ENCODE assay signal across 10 cellular contexts in the genomic region with DNA sequence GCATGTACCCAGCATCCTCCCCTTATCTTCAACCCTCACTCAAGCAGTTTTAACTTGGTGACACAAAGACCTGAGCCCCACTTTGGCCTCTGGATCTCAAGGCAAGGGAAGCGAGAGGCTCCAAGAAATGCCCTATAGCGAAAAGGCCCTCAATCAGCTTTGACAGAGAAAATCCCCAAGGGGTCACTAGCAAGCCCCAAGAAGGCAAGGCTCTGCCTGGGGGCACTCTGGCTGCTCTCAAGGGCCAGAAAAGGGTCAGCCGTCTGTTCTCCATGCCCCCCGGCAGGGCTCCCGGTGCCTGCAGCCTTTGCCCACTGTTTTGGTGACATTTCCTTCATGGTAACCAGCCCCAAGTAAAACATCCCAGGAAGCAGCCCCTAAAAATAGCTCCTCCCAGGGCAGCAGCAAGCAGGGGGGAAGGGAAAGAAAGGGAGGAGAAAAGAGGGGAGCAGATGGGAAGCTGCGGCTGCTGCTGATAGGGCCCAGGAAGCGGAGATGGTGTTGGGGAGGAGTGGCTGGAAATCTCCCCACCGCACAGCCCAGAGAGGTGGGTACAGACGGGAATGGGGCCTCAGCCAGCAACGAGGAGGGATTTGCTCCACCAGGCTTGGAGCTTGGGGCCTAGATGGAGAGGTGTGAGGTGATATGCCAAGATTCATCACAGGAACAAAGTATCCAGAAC. TPM values are rescaled to one million over a fixed set of nuclear protein-coding genes. Genes with fewer than 3 reads are reported as not detected.
DNase-seq lines count a peak whose midpoint lies in the region; ATAC-seq and TF ChIP-seq lines count a peak whose summit lies in the region.
"Had no signal": no experiment of that assay in that cellular context is flagged by ENCODE, and none has a peak within 500 bp of the region (broad histone marks: within the 10 kb centered on the region; RNA-seq: fewer than 3 reads in every experiment).

No MANE protein-coding gene starts in this region.

- H3K4me1 ChIP-seq in BLaER1: peaks cover 60% of the 10 kb centered on the region
- H3K4me1 ChIP-seq in Loucy (ENCODE audit: insufficient read depth, low read length, poor library complexity, severe bottlenecking): peaks cover 98% of the 10 kb centered on the region
- H3K4me1 ChIP-seq in colonic mucosa: peaks cover 16% of the 10 kb centered on the region

- H3K27ac Mint-ChIP-seq in natural killer cell: peak overlapping the region; percentile 88 to 96

- intact Hi-C loops in colonic mucosa (cut with DNase I): no loop called here
- intact Hi-C loops in natural killer cell (cut with micrococcal nuclease): no loop called here

- H3K9me2 ChIP-seq in Loucy (replicated peaks; ENCODE audit: low read depth, low read length): no peaks in the 10 kb centered on the region

- in situ Hi-C loops in GM13976 (cut with MboI; ENCODE audit: low sequenced_read_pairs, unreplicated experiment): no loop called here

- H3K9ac ChIP-seq in BLaER1 (peak overlapping the region; percentile 67), Loucy (ENCODE audit: low read depth, low read length, poor library complexity, severe bottlenecking) (peak overlapping the region; percentile 81), colonic mucosa (ENCODE audit: low read depth in 2 of 2, low read length in 2 of 2) (peak overlapping the region in 1 of 2 donors; percentile 35)

- peak overlapping the region; percentile 84 for H3K4me3 Mint-ChIP-seq in natural killer cell

- no peak for DNase-seq in colonic mucosa
- DNase-seq in natural killer cell: no peak
- no peak for DNase-seq in GM13976 (ENCODE audit: low spot score)
- no peak for DNase-seq in NCI-H1694 (lab: John Stamatoyannopoulos, UW)
- DNase-seq: central memory CD4-positive, alpha-beta T cell; NCI-H1092 had no signal

- TF ChIP-seq CTCF in Loucy (conservative IDR thresholded peaks at IDR 0.05; ENCODE audit: low read length) (peak; percentile 38), colonic mucosa (IDR thresholded peaks at IDR 0.05) (no peak), natural killer cell (IDR thresholded peaks at IDR 0.05) (no peak), GM13976 (IDR thresholded peaks at IDR 0.05; ENCODE audit: borderline replicate concordance, control extremely low read depth, extremely low read depth, insufficient read depth, missing control alignments) (no peak)

- H3K4me3 ChIP-seq in BLaER1: no peak overlapping the region
- H3K4me3 ChIP-seq in Loucy (ENCODE audit: low read length, poor library complexity, severe bottlenecking): peak overlapping the region; percentile 72
- no peak overlapping the region for H3K4me3 ChIP-seq in colonic mucosa

- peaks cover 94% of the 10 kb centered on the region for H3K79me2 ChIP-seq in Loucy (ENCODE audit: insufficient read depth, low read length)

- H3K27me3 Mint-ChIP-seq in natural killer cell (ENCODE audit: low read depth in 2 of 2): no peaks in the 10 kb centered on the region

- H3K9me3 Mint-ChIP-seq in natural killer cell: no peaks in the 10 kb centered on the region

- peaks cover 10% of the 10 kb centered on the region for H3F3A ChIP-seq in Loucy (ENCODE audit: low read depth)

- H3K36me3 ChIP-seq in BLaER1 (peaks cover 77% of the 10 kb centered on the region), Loucy (ENCODE audit: insufficient read depth, low read length) (peaks cover 20% of the 10 kb centered on the region; the same call in 1 of the 2 replicates), colonic mucosa (no peaks in the 10 kb centered on the region)

- no peak overlapping the region for H2AFZ ChIP-seq in Loucy (ENCODE audit: low read length)

- peak overlapping the region; percentile 87 for H3K27ac ChIP-seq in BLaER1
- peak overlapping the region; percentile 46 for H3K27ac ChIP-seq in colonic mucosa

- ATAC-seq in natural killer cell: no peak
- no peak for ATAC-seq in GM21576 (IDR thresholded peaks at IDR 0.05; ENCODE audit: unreplicated experiment)
- ATAC-seq in GM19463 (IDR thresholded peaks at IDR 0.05; ENCODE audit: unreplicated experiment): no peak

- H3K36me3 Mint-ChIP-seq in natural killer cell: no peaks in the 10 kb centered on the region

- H3K9me3 ChIP-seq in BLaER1: no peaks in the 10 kb centered on the region
- H3K9me3 ChIP-seq in Loucy (ENCODE audit: insufficient read depth, low read depth, low read length): no peaks in the 10 kb centered on the region
- no peaks in the 10 kb centered on the region for H3K9me3 ChIP-seq in colonic mucosa

- H3K27me3 ChIP-seq in BLaER1 (no peaks in the 10 kb centered on the region), Loucy (ENCODE audit: insufficient read depth, low read length, poor library complexity, severe bottlenecking) (no peaks in the 10 kb centered on the region), colonic mucosa (no peaks in the 10 kb centered on the region)

- H3K4me2 ChIP-seq in BLaER1: peak overlapping the region; percentile 83
- H3K4me2 ChIP-seq in Loucy (ENCODE audit: low read depth, low read length, poor library complexity, severe bottlenecking): peak overlapping the region; percentile 96

- H4K20me1 ChIP-seq in BLaER1 (peaks cover 7% of the 10 kb centered on the region), Loucy (ENCODE audit: insufficient read depth, low read length, poor library complexity, severe bottlenecking) (peaks cover 13% of the 10 kb centered on the region)

- H3K4me1 Mint-ChIP-seq in natural killer cell: peaks cover 61 to 77% of the 10 kb centered on the region in 2 donors

RNA-seq across cellular contexts. Expression of a gene that starts 7.1 kb away (rescaled TPM):
- total RNA-seq in colonic mucosa (10 to 100 TPM; 40.0 to 45.8 TPM), natural killer cell (10 to 100 TPM; 53.6 to 73.8 (median 62.3) TPM)

RNA-seq across cellular contexts. Expression of a gene that starts 43.7 kb away (rescaled TPM):
- total RNA-seq in colonic mucosa: 10 to 100 TPM in 1 of 2 donors, 1 to 10 TPM in 1; 4.0 to 11.4 TPM
- total RNA-seq in natural killer cell: 1 to 10 TPM in 1 of 3 donors, under 1 TPM in 2; 0.12 to 1.6 (median 0.32) TPM

RNA-seq across cellular contexts. Expression of a gene that starts 55.9 kb away (rescaled TPM):
- total RNA-seq in colonic mucosa (10 to 100 TPM; 20.9 to 25.2 TPM), natural killer cell (10 to 100 TPM; 64.7 to 73.8 (median 65.4) TPM)
